ENCODE assay signal across 16 cellular contexts in genomic region chr7:16587129-16587528, GRCh38.
"Had no signal": no experiment of that assay in that cellular context is flagged by ENCODE, and none has a peak within 500 bp of the region (broad histone marks: within the 10 kb centered on the region; RNA-seq: fewer than 3 reads in every experiment).

No MANE protein-coding gene starts in this region.

- H3K9me3 ChIP-seq: pancreas, upper lobe of left lung, uterus had no signal

- ATAC-seq: foreskin keratinocyte, left colon had no signal

- H3K4me1 Mint-ChIP-seq: immature natural killer cell, nephron had no signal

- DNase-seq: dermis blood vessel endothelial cell; erythroblast; foreskin keratinocyte; immature natural killer cell; left colon; naive B cell; occipital lobe; stimulated activated CD4-positive, alpha-beta T cell treated with anti-CD3 and anti-CD28 coated beads, Interleukin-2, amount 100 ng/mL, for 48 hours; stimulated activated naive CD4-positive, alpha-beta T cell treated with Interleukin-2 at 50 U/mL for 16 hours; tibial artery; uterus had no signal

- H3K36me3 ChIP-seq: pancreas, tibial artery, upper lobe of left lung, uterus had no signal

- H3K27me3 Mint-ChIP-seq: progenitor cell of endocrine pancreas had no signal

- H3K4me3 Mint-ChIP-seq: nephron had no signal

- H3K36me3 Mint-ChIP-seq: immature natural killer cell, naive B cell had no signal

- H3K27ac Mint-ChIP-seq: immature natural killer cell, naive B cell, nephron, progenitor cell of endocrine pancreas had no signal

- H3K27ac ChIP-seq: foreskin keratinocyte, pancreas, tibial artery, upper lobe of left lung, uterus had no signal

- H3K27me3 ChIP-seq: foreskin keratinocyte, pancreas, tibial artery, upper lobe of left lung, uterus had no signal

- H3K4me1 ChIP-seq: tibial artery, upper lobe of left lung, uterus had no signal

- H3K9me3 Mint-ChIP-seq: immature natural killer cell, nephron had no signal

- H3K4me3 ChIP-seq: smooth muscle cell, tibial artery, uterus had no signal
